ENCODE assay signal across 15 cellular contexts in the genomic region with DNA sequence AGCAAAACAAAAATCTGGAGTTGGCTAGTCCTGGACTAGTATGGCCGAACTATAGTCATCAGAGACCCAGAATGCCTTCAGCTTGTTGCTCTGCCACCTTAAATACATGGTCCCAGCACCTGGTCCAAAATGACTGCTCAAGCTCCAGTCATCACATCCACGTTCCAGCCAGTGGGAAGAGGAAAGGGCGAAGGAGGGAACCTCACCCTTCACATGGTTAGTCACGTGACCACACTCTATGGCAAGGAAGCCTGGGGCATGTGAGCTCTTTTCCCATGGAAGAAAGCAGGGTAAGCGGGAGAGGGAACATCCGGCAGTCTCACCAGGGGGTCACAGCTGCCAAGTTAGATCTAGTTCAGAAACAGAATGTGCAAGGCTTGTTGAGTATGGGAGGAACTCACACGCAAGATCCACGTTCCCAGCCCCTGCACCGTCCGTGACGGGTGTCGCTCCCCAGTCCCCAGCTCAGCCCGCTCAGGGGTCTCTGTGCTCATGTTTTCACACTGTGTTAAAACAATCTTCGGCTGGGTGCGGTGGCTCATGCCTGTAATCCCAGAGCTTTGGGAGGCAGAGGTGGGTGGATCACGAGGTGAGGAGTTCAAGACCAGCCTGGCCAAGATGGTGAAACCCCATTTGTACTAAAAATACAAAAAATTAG. TPM values are rescaled to one million over a fixed set of nuclear protein-coding genes. Genes with fewer than 3 reads are reported as not detected.
A peak's percentile ranks its signal among the peaks of the same experiment; 100 is the strongest.
DNase-seq lines count a peak whose midpoint lies in the region; ATAC-seq, FAIRE-seq and TF ChIP-seq lines count a peak whose summit lies in the region.
"Had no signal": no experiment of that assay in that cellular context is flagged by ENCODE, and none has a peak within 500 bp of the region (broad histone marks: within the 10 kb centered on the region; RNA-seq: fewer than 3 reads in every experiment).

No MANE protein-coding gene starts in this region.

- H3K4me3 Mint-ChIP-seq in Calu3 (ENCODE audit: low read depth, unreplicated experiment): peak overlapping the region; percentile 24
- H3K4me3 Mint-ChIP-seq: T-helper 1 cell treated with Interleukin-12 subunit alpha and Interleukin-12 subunit beta and Interleukin-4 antibody, amounts not matched to agents 30 μg/mL and 1 μg/mL, for 36 hours had no signal

- no TSS peak for BruUV-seq in Calu3 (replicated peaks; lab: Mats Ljungman, UMichigan)
- BruUV-seq in IMR-90 (replicated peaks; lab: Mats Ljungman, UMichigan): no TSS peak
- no TSS peak for BruUV-seq in GM12878 (replicated peaks; lab: Mats Ljungman, UMichigan)

- no peaks in the 10 kb centered on the region; a peak in 1 of 4 replicates for H3K79me1 ChIP-seq in IMR-90 (ENCODE audit: low read depth in 1 of 2, low read length in 2 of 2)
- no peaks in the 10 kb centered on the region for H3K79me1 ChIP-seq in mesendoderm (ENCODE audit: low read length)

- H3K4me3 ChIP-seq in IMR-90 (ENCODE audit: insufficient read depth, low read depth, low read length) (no peak overlapping the region), GM12878 (no peak overlapping the region), mesendoderm (ENCODE audit: low read length) (no peak overlapping the region)
- H3K4me3 ChIP-seq: esophagus squamous epithelium, lung, sigmoid colon had no signal

- TF ChIP-seq POLR2A in IMR-90 (IDR thresholded peaks at IDR 0.05; ENCODE audit: low read depth, low read length) (no peak), GM12878 (IDR thresholded peaks at IDR 0.05; ENCODE audit: low read depth, low read length) (no peak)

- H3K56ac ChIP-seq in IMR-90 (ENCODE audit: extremely low read depth, insufficient read depth, low read length) (no peak overlapping the region), mesendoderm (ENCODE audit: low read length) (no peak overlapping the region)

- H2BK15ac ChIP-seq in IMR-90 (ENCODE audit: low read depth, low read length) (no peak overlapping the region), mesendoderm (replicated peaks; ENCODE audit: low read depth) (no peak overlapping the region)

- 86% methylated on average over 10 of the region's 16 CpGs; no CpG with 5 or more reads in 1 of the 2 experiments for WGBS in IMR-90 (ENCODE audit: extremely low coverage in 2 of 2, insufficient read length in 1 of 2), 2 experiments
- WGBS in GM12878 (ENCODE audit: insufficient coverage, insufficient replicate concordance, low lambda C conversion rate, missing lambda C conversion rate): 68% methylated on average over 16 of the region's 16 CpGs
- no CpG with 5 or more reads among the region's 16 CpGs for WGBS in mesendoderm (ENCODE audit: extremely low coverage, insufficient coverage, low lambda C conversion rate)

- POLR2A ChIA-PET in IMR-90 (lab: Charles Lee; ENCODE audit: unreplicated experiment) (no interaction called here), GM12878 (lab: Charles Lee) (interaction anchor here (0.9 to 3.6 kb wide), 3 partner anchors 62 to 96 kb away, joined by 3 to 12 read pairs (median 6); a partner anchor contains a TSS)

- RAD21 ChIA-PET in GM12878 (lab: Charles Lee; ENCODE audit: unreplicated experiment): interaction anchor here (1.6 kb wide), 1 partner anchor 37 kb away, joined by 7 read pairs; no protein-coding TSS in a partner anchor

- H4K91ac ChIP-seq in IMR-90 (ENCODE audit: insufficient read depth, low read depth, low read length): no peak overlapping the region

- peaks cover 28% of the 10 kb centered on the region; the same call in 1 of the 2 replicates for H3K27me3 ChIP-seq in IMR-90 (ENCODE audit: control insufficient read depth, insufficient read depth, low read length)
- no peaks in the 10 kb centered on the region for H3K27me3 ChIP-seq in GM12878 (replicated peaks in 1 of 2; ENCODE audit: control insufficient read depth in 2 of 2, insufficient read depth in 2 of 2, low read length in 1 of 2)
- H3K27me3 ChIP-seq in mesendoderm (ENCODE audit: insufficient read depth, low read length, poor library complexity): no peaks in the 10 kb centered on the region

- H3K9ac ChIP-seq in IMR-90 (ENCODE audit: low read depth, low read length) (no peak overlapping the region), GM12878 (ENCODE audit: control insufficient read depth, insufficient read depth, low read length) (no peak overlapping the region), mesendoderm (ENCODE audit: low read length) (no peak overlapping the region)

- H3K27me3 Mint-ChIP-seq in Calu3 (ENCODE audit: unreplicated experiment): no peaks in the 10 kb centered on the region

- SMC1A ChIA-PET in GM12878 (lab: Charles Lee; ENCODE audit: uncharacterized antibody, unreplicated experiment): interaction anchor here (1.2 kb wide), 1 partner anchor 13 kb away, joined by 3 read pairs; no protein-coding TSS in a partner anchor

- no peak overlapping the region for H3K4ac ChIP-seq in IMR-90 (ENCODE audit: low read depth, low read length)
- no peak overlapping the region for H3K4ac ChIP-seq in mesendoderm (ENCODE audit: low read depth, low read length)

- H3K18ac ChIP-seq in IMR-90 (ENCODE audit: low read depth, low read length): no peak overlapping the region
- no peak overlapping the region for H3K18ac ChIP-seq in mesendoderm (ENCODE audit: low read length)

- H3K27ac Mint-ChIP-seq in Calu3 (ENCODE audit: unreplicated experiment): no peak overlapping the region
- H3K27ac Mint-ChIP-seq: T-helper 1 cell treated with Interleukin-12 subunit alpha and Interleukin-12 subunit beta and Interleukin-4 antibody, amounts not matched to agents 30 μg/mL and 1 μg/mL, for 36 hours had no signal

- TF ChIP-seq CTCF in Calu3 (IDR thresholded peaks at IDR 0.05; ENCODE audit: unreplicated experiment) (no peak), IMR-90 (conservative IDR thresholded peaks at IDR 0.05; ENCODE audit: low read depth, low read length) (no peak), GM12878 (IDR thresholded peaks at IDR 0.05 in 2 of 3, conservative IDR thresholded peaks at IDR 0.05 in 1 of 3; ENCODE audit: control insufficient read depth in 2 of 3, extremely low read depth in 1 of 3, insufficient read depth in 1 of 3, low read depth in 3 of 3, low read length in 3 of 3) (no peak)

- H2AK5ac ChIP-seq in IMR-90 (ENCODE audit: low read depth, low read length): no peak overlapping the region
- H2AK5ac ChIP-seq in mesendoderm (ENCODE audit: low read length): no peak overlapping the region

- FAIRE-seq in GM12878 (lab: Jason Lieb, UNC): no peak
- FAIRE-seq: G401.6 had no signal

- H4K5ac ChIP-seq in IMR-90 (ENCODE audit: low read depth, low read length) (no peak overlapping the region), mesendoderm (ENCODE audit: low read length) (no peak overlapping the region)

- H3K23ac ChIP-seq in IMR-90 (ENCODE audit: low read depth, low read length): no peak overlapping the region
- no peak overlapping the region for H3K23ac ChIP-seq in mesendoderm (ENCODE audit: low read length)

- no peaks in the 10 kb centered on the region for H3K9me1 ChIP-seq in IMR-90 (ENCODE audit: insufficient read depth, low read length)

- H3K14ac ChIP-seq in IMR-90 (replicated peaks; ENCODE audit: low read depth, low read length): no peak overlapping the region

- H2AK9ac ChIP-seq in IMR-90 (replicated peaks; ENCODE audit: low read depth, low read length, poor library complexity): peak overlapping the region; percentile 28

- CTCF ChIA-PET in Calu3 (lab: Charles Lee): no interaction called here
- CTCF ChIA-PET in IMR-90 (lab: Yijun Ruan, JAX): no interaction called here
- CTCF ChIA-PET in GM12878 (lab: Yijun Ruan, JAX): interaction anchor here (1.5 kb wide), 1 partner anchor 175 kb away, joined by 3 read pairs; no protein-coding TSS in a partner anchor

- no peak overlapping the region for H2BK20ac ChIP-seq in IMR-90 (ENCODE audit: low read depth, low read length)

- TF ChIP-seq EP300 in GM12878 (IDR thresholded peaks at IDR 0.05; ENCODE audit: borderline replicate concordance in 1 of 2, control insufficient read depth in 1 of 2, low read depth in 2 of 2, low read length in 2 of 2): no peak

- intact Hi-C loops in Calu3 (cut with micrococcal nuclease; ENCODE audit: unreplicated experiment): no loop called here
- intact Hi-C loops in IMR-90 (cut with micrococcal nuclease): loop anchor here (10.0 kb wide), 1 partner anchor 79 kb away; a partner anchor contains a TSS
- intact Hi-C loops in GM12878 (cut with micrococcal nuclease; ENCODE audit: unreplicated experiment): loop anchor here (10.0 kb wide), 2 partner anchors 139 to 239 kb away; a partner anchor contains a TSS

- no peak overlapping the region for H2AFZ ChIP-seq in IMR-90 (replicated peaks; ENCODE audit: low read length, poor library complexity)
- H2AFZ ChIP-seq in GM12878 (ENCODE audit: control insufficient read depth, low read depth, low read length): no peak overlapping the region

- H2BK120ac ChIP-seq in IMR-90 (ENCODE audit: low read depth, low read length) (no peak overlapping the region), mesendoderm (ENCODE audit: low read depth, low read length) (no peak overlapping the region)

- dilution Hi-C loops in IMR-90 (cut with HindIII; ENCODE audit: low sequenced_read_pairs, unreplicated experiment): no loop called here

- H3K36me3 ChIP-seq in IMR-90 (ENCODE audit: control insufficient read depth, insufficient read depth, low read length) (no peaks in the 10 kb centered on the region), GM12878 (ENCODE audit: control insufficient read depth in 2 of 2, insufficient read depth in 2 of 2, low read length in 1 of 2) (no peaks in the 10 kb centered on the region), mesendoderm (ENCODE audit: control insufficient read depth, insufficient read depth, low read length) (no peaks in the 10 kb centered on the region)
- H3K36me3 ChIP-seq: esophagus squamous epithelium, sigmoid colon had no signal

- H4K8ac ChIP-seq in IMR-90 (ENCODE audit: low read depth in 2 of 2, low read length in 2 of 2) (no peak overlapping the region), mesendoderm (ENCODE audit: low read depth, low read length) (no peak overlapping the region)

- H3K36me3 Mint-ChIP-seq in Calu3 (ENCODE audit: insufficient read depth, unreplicated experiment): peaks cover 34% of the 10 kb centered on the region

- H3K79me2 ChIP-seq in GM12878 (ENCODE audit: control insufficient read depth, insufficient read depth, low read length) (peaks cover 10% of the 10 kb centered on the region), mesendoderm (ENCODE audit: control insufficient read depth, insufficient read depth, low read length) (no peaks in the 10 kb centered on the region)

- ATAC-seq in IMR-90 (ENCODE audit: low read depth) (no peak), GM12878 (no peak), GM21447 (IDR thresholded peaks at IDR 0.05; ENCODE audit: unreplicated experiment) (no peak), HG02610 (IDR thresholded peaks at IDR 0.05; ENCODE audit: unreplicated experiment) (no peak), HG03097 (IDR thresholded peaks at IDR 0.05; ENCODE audit: low FRiP score, unreplicated experiment) (no peak)

- no peak overlapping the region for H3K4me2 ChIP-seq in IMR-90 (ENCODE audit: low read depth, low read length)
- H3K4me2 ChIP-seq in GM12878 (ENCODE audit: control insufficient read depth, insufficient read depth): no peak overlapping the region
- no peak overlapping the region for H3K4me2 ChIP-seq in mesendoderm (ENCODE audit: low read length)

- no peak for TF ChIP-seq RAD21 in IMR-90 (IDR thresholded peaks at IDR 0.05; ENCODE audit: low read length)
- no peak for TF ChIP-seq RAD21 in GM12878 (IDR thresholded peaks at IDR 0.05; ENCODE audit: insufficient read depth, low read depth, low read length)

- H3K4me1 ChIP-seq in IMR-90 (ENCODE audit: control insufficient read depth, insufficient read depth, low read length): peaks cover 3% of the 10 kb centered on the region; the same call in 1 of the 2 replicates
- peaks cover 12% of the 10 kb centered on the region for H3K4me1 ChIP-seq in GM12878 (ENCODE audit: control insufficient read depth, insufficient read depth, low read length)
- H3K4me1 ChIP-seq in mesendoderm (ENCODE audit: control insufficient read depth, low read depth, low read length): no peaks in the 10 kb centered on the region

- H3K9me3 Mint-ChIP-seq in Calu3 (ENCODE audit: low read depth, unreplicated experiment): no peaks in the 10 kb centered on the region
- H3K9me3 Mint-ChIP-seq: T-helper 1 cell treated with Interleukin-12 subunit alpha and Interleukin-12 subunit beta and Interleukin-4 antibody, amounts not matched to agents 30 μg/mL and 1 μg/mL, for 36 hours had no signal

- H4K20me1 ChIP-seq in IMR-90 (ENCODE audit: insufficient read depth, low read length) (no peaks in the 10 kb centered on the region), GM12878 (ENCODE audit: control insufficient read depth, insufficient read depth) (no peaks in the 10 kb centered on the region)

- H3K4me1 Mint-ChIP-seq in Calu3 (ENCODE audit: low read depth, unreplicated experiment): peaks cover 16% of the 10 kb centered on the region

- no peaks in the 10 kb centered on the region for H3K9me3 ChIP-seq in IMR-90 (ENCODE audit: control insufficient read depth, insufficient read depth, low read length)
- H3K9me3 ChIP-seq in GM12878 (replicated peaks; ENCODE audit: control insufficient read depth, insufficient read depth, low read length): no peaks in the 10 kb centered on the region
- H3K9me3 ChIP-seq: esophagus squamous epithelium, sigmoid colon had no signal

- no peak for DNase-seq in Calu3
- DNase-seq in IMR-90: peak; percentile 12
- DNase-seq in GM12878 (ENCODE audit: low read depth, low spot score): no peak
- peak; percentile 41 for DNase-seq in mesendoderm
- DNase-seq in substantia nigra (lab: John Stamatoyannopoulos, UW): no peak
- DNase-seq: anterior cingulate cortex, esophagus squamous epithelium, sigmoid colon had no signal

- no peak overlapping the region for H3K27ac ChIP-seq in IMR-90 (ENCODE audit: insufficient read depth, low read length)
- no peak overlapping the region for H3K27ac ChIP-seq in GM12878 (ENCODE audit: control insufficient read depth, insufficient read depth)
- H3K27ac ChIP-seq in mesendoderm (ENCODE audit: low read depth, low read length): no peak overlapping the region
- H3K27ac ChIP-seq in substantia nigra (ENCODE audit: low read depth, low read length, poor library complexity, severe bottlenecking): no peak overlapping the region
- H3K27ac ChIP-seq: HL-60, sigmoid colon had no signal

- no peak overlapping the region for H2BK5ac ChIP-seq in IMR-90 (ENCODE audit: low read depth, low read length, poor library complexity, severe bottlenecking)
- no peak overlapping the region for H2BK5ac ChIP-seq in mesendoderm (ENCODE audit: low read length)

- in situ Hi-C loops in IMR-90 (cut with MboI; ENCODE audit: low sequenced_read_pairs): no loop called here
- in situ Hi-C loops in GM12878 (cut with MboI): no loop called here

RNA-seq across cellular contexts. Expression of a gene that starts 1.9 kb away (rescaled TPM):
- 27.2 and 32.2 TPM in 2 replicates for total RNA-seq in Calu3 (2022)
- total RNA-seq in IMR-90 (2012; rRNA removed): not detected in 2 replicates
- polyA plus RNA-seq in IMR-90 (2012; rRNA removed): not detected in 2 replicates
- polyA plus RNA-seq in IMR-90 (2012; cell fraction: cytosol; rRNA removed): 0.01 TPM in 1 of 2 replicates, not detected in the other
- 0.18 and 0.23 TPM in 2 replicates for polyA plus RNA-seq in IMR-90 (2012; cell fraction: nucleus; rRNA removed; ENCODE audit: low replicate concordance)
- 106 and 107 TPM in 2 replicates for total RNA-seq in GM12878 (2013; cell fraction: nucleolus; rRNA removed)
- 16.3 and 19.8 TPM in 2 replicates for total RNA-seq in GM12878 (2014; rRNA removed)
- 7.6 and 9.4 TPM in 2 replicates for total RNA-seq in GM12878 (2014; rRNA removed; fragmentation: Illumina TruSeq; extraction: Trizol)
- total RNA-seq in GM12878 (2021): 37.0 and 42.3 TPM in 2 replicates
- polyA plus RNA-seq in GM12878 (2011; ENCODE audit: low read depth): 14.4 TPM
- 12.7 and 21.8 TPM in 2 replicates for polyA plus RNA-seq in GM12878 (2011; rRNA removed)
- 15.7 and 24.8 TPM in 2 replicates for polyA plus RNA-seq in GM12878 (2011; cell fraction: cytosol; rRNA removed)
- polyA plus RNA-seq in GM12878 (2011; cell fraction: nucleus; rRNA removed): 445 and 483 TPM in 2 replicates
- 46.7 and 48.0 TPM in 2 replicates for polyA plus RNA-seq in GM12878 (2012)
- polyA plus RNA-seq in GM12878 (2014; fragmentation: Illumina TruSeq; extraction: Trizol): 3.0 and 9.5 TPM in 2 replicates
- polyA plus RNA-seq in GM12878 (2014; fragmentation: Nextera tagmentation; extraction: Ambion mirVana): 1 to 10 TPM in 1 of 2 experiments, under 1 TPM in 1; 0.21 to 1.6 TPM
- 42.1 and 51.0 TPM in 2 replicates for polyA plus RNA-seq in GM12878 (2014; rRNA removed)
- polyA plus RNA-seq in GM12878 (2016; fragmentation: Nextera tagmentation; extraction: Ambion mirVana): 10 to 100 TPM; 11.0 to 13.0 TPM
- 7.8 and 14.5 TPM in 2 replicates for polyA minus RNA-seq in GM12878 (2011; rRNA and poly(A)+ RNA removed)
- polyA minus RNA-seq in GM12878 (2011; cell fraction: cytosol; rRNA and poly(A)+ RNA removed): 3.9 and 5.2 TPM in 2 replicates
- 38.2 and 44.2 TPM in 2 replicates for polyA minus RNA-seq in GM12878 (2011; cell fraction: nucleus; rRNA and poly(A)+ RNA removed)
- 4.0 TPM for polyA plus RNA-seq in mesendoderm (2013, experiment 1 of 2)
- polyA plus RNA-seq in mesendoderm (2013, experiment 2 of 2): 4.3 TPM

RNA-seq across cellular contexts. Expression of a gene that starts 6.4 kb away (rescaled TPM):
- total RNA-seq in Calu3 (2022): 25.1 and 30.4 TPM in 2 replicates
- 21.4 and 23.5 TPM in 2 replicates for total RNA-seq in IMR-90 (2012; rRNA removed)
- 26.6 and 29.8 TPM in 2 replicates for polyA plus RNA-seq in IMR-90 (2012; rRNA removed)
- 32.6 and 35.1 TPM in 2 replicates for polyA plus RNA-seq in IMR-90 (2012; cell fraction: cytosol; rRNA removed)
- 129 and 308 TPM in 2 replicates for polyA plus RNA-seq in IMR-90 (2012; cell fraction: nucleus; rRNA removed; ENCODE audit: low replicate concordance)
- total RNA-seq in GM12878 (2013; cell fraction: nucleolus; rRNA removed): 62.9 and 72.6 TPM in 2 replicates
- total RNA-seq in GM12878 (2014; rRNA removed): 17.2 and 18.3 TPM in 2 replicates
- 4.8 and 6.6 TPM in 2 replicates for total RNA-seq in GM12878 (2014; rRNA removed; fragmentation: Illumina TruSeq; extraction: Trizol)
- total RNA-seq in GM12878 (2021): 21.1 and 24.9 TPM in 2 replicates
- 4.3 TPM for polyA plus RNA-seq in GM12878 (2011; ENCODE audit: low read depth)
- 6.0 and 9.1 TPM in 2 replicates for polyA plus RNA-seq in GM12878 (2011; rRNA removed)
- polyA plus RNA-seq in GM12878 (2011; cell fraction: cytosol; rRNA removed): 15.2 and 17.0 TPM in 2 replicates
- 92.1 and 99.5 TPM in 2 replicates for polyA plus RNA-seq in GM12878 (2011; cell fraction: nucleus; rRNA removed)
- polyA plus RNA-seq in GM12878 (2012): 14.4 and 15.3 TPM in 2 replicates
- 6.1 and 9.9 TPM in 2 replicates for polyA plus RNA-seq in GM12878 (2014; fragmentation: Illumina TruSeq; extraction: Trizol)
- under 1 TPM; 0.39 to 0.66 TPM for polyA plus RNA-seq in GM12878 (2014; fragmentation: Nextera tagmentation; extraction: Ambion mirVana)
- polyA plus RNA-seq in GM12878 (2014; rRNA removed): 18.4 and 18.5 TPM in 2 replicates
- polyA plus RNA-seq in GM12878 (2016; fragmentation: Nextera tagmentation; extraction: Ambion mirVana): 10 to 100 TPM; 12.6 to 16.8 TPM
- 14.0 and 20.2 TPM in 2 replicates for polyA minus RNA-seq in GM12878 (2011; rRNA and poly(A)+ RNA removed)
- 3.5 and 4.7 TPM in 2 replicates for polyA minus RNA-seq in GM12878 (2011; cell fraction: cytosol; rRNA and poly(A)+ RNA removed)
- 14.5 and 26.6 TPM in 2 replicates for polyA minus RNA-seq in GM12878 (2011; cell fraction: nucleus; rRNA and poly(A)+ RNA removed)
- polyA plus RNA-seq in mesendoderm (2013, experiment 1 of 2): 19.8 TPM
- polyA plus RNA-seq in mesendoderm (2013, experiment 2 of 2): 19.4 TPM

RNA-seq across cellular contexts. Expression of a gene that starts 28.9 kb away (rescaled TPM):
- 76.3 and 83.6 TPM in 2 replicates for total RNA-seq in Calu3 (2022)
- total RNA-seq in IMR-90 (2012; rRNA removed): 9.4 and 10.9 TPM in 2 replicates
- 27.6 and 33.8 TPM in 2 replicates for polyA plus RNA-seq in IMR-90 (2012; rRNA removed)
- 42.2 and 46.1 TPM in 2 replicates for polyA plus RNA-seq in IMR-90 (2012; cell fraction: cytosol; rRNA removed)
- 45.4 and 109 TPM in 2 replicates for polyA plus RNA-seq in IMR-90 (2012; cell fraction: nucleus; rRNA removed; ENCODE audit: low replicate concordance)
- total RNA-seq in GM12878 (2013; cell fraction: nucleolus; rRNA removed): 3.3 and 3.7 TPM in 2 replicates
- 5.2 and 6.5 TPM in 2 replicates for total RNA-seq in GM12878 (2014; rRNA removed)
- total RNA-seq in GM12878 (2014; rRNA removed; fragmentation: Illumina TruSeq; extraction: Trizol): 1.9 and 3.8 TPM in 2 replicates
- 10.1 and 10.9 TPM in 2 replicates for total RNA-seq in GM12878 (2021)
- polyA plus RNA-seq in GM12878 (2011; ENCODE audit: low read depth): 3.5 TPM
- 2.2 and 5.1 TPM in 2 replicates for polyA plus RNA-seq in GM12878 (2011; rRNA removed)
- polyA plus RNA-seq in GM12878 (2011; cell fraction: cytosol; rRNA removed): 8.6 and 12.4 TPM in 2 replicates
- polyA plus RNA-seq in GM12878 (2011; cell fraction: nucleus; rRNA removed): 22.5 TPM in 2 replicates
- 8.7 and 14.5 TPM in 2 replicates for polyA plus RNA-seq in GM12878 (2012)
- 0.82 and 1.7 TPM in 2 replicates for polyA plus RNA-seq in GM12878 (2014; fragmentation: Illumina TruSeq; extraction: Trizol)
- polyA plus RNA-seq in GM12878 (2014; fragmentation: Nextera tagmentation; extraction: Ambion mirVana): 1 to 10 TPM in 1 of 2 experiments, under 1 TPM in 1; 0.18 to 1.2 TPM
- polyA plus RNA-seq in GM12878 (2014; rRNA removed): 10.5 and 10.8 TPM in 2 replicates
- polyA plus RNA-seq in GM12878 (2016; fragmentation: Nextera tagmentation; extraction: Ambion mirVana): 1 to 10 TPM; 5.2 to 7.2 TPM
- 1.7 and 4.0 TPM in 2 replicates for polyA minus RNA-seq in GM12878 (2011; rRNA and poly(A)+ RNA removed)
- polyA minus RNA-seq in GM12878 (2011; cell fraction: cytosol; rRNA and poly(A)+ RNA removed): 4.8 and 5.9 TPM in 2 replicates
- polyA minus RNA-seq in GM12878 (2011; cell fraction: nucleus; rRNA and poly(A)+ RNA removed): 3.1 and 3.3 TPM in 2 replicates
- polyA plus RNA-seq in mesendoderm (2013, experiment 1 of 2): 24.9 TPM
- 26.3 TPM for polyA plus RNA-seq in mesendoderm (2013, experiment 2 of 2)

RNA-seq across cellular contexts. Expression of a gene that starts 49.7 kb away (rescaled TPM):
- 128 and 154 TPM in 2 replicates for total RNA-seq in Calu3 (2022)
- 1.4 and 2.2 TPM in 2 replicates for total RNA-seq in IMR-90 (2012; rRNA removed)
- 1.5 and 2.6 TPM in 2 replicates for polyA plus RNA-seq in IMR-90 (2012; rRNA removed)
- 2.0 TPM in 2 replicates for polyA plus RNA-seq in IMR-90 (2012; cell fraction: cytosol; rRNA removed)
- polyA plus RNA-seq in IMR-90 (2012; cell fraction: nucleus; rRNA removed; ENCODE audit: low replicate concordance): 2.4 and 8.5 TPM in 2 replicates
- total RNA-seq in GM12878 (2013; cell fraction: nucleolus; rRNA removed): not detected in 2 replicates
- not detected in 2 replicates for total RNA-seq in GM12878 (2014; rRNA removed)
- total RNA-seq in GM12878 (2014; rRNA removed; fragmentation: Illumina TruSeq; extraction: Trizol): not detected in 2 replicates
- total RNA-seq in GM12878 (2021): 0.37 and 0.90 TPM in 2 replicates
- polyA plus RNA-seq in GM12878 (2011; ENCODE audit: low read depth): not detected
- polyA plus RNA-seq in GM12878 (2011; rRNA removed): not detected in 2 replicates
- 0.05 TPM in 1 of 2 replicates, not detected in the other for polyA plus RNA-seq in GM12878 (2011; cell fraction: cytosol; rRNA removed)
- polyA plus RNA-seq in GM12878 (2011; cell fraction: nucleus; rRNA removed): 0.09 and 0.34 TPM in 2 replicates
- not detected in 2 replicates for polyA plus RNA-seq in GM12878 (2012)
- polyA plus RNA-seq in GM12878 (2014; fragmentation: Illumina TruSeq; extraction: Trizol): not detected in 2 replicates
- polyA plus RNA-seq in GM12878 (2014; fragmentation: Nextera tagmentation; extraction: Ambion mirVana): not detected
- 0.23 and 0.45 TPM in 2 replicates for polyA plus RNA-seq in GM12878 (2014; rRNA removed)
- polyA plus RNA-seq in GM12878 (2016; fragmentation: Nextera tagmentation; extraction: Ambion mirVana): not detected
- not detected in 2 replicates for polyA minus RNA-seq in GM12878 (2011; rRNA and poly(A)+ RNA removed)
- 1.5 and 2.1 TPM in 2 replicates for polyA minus RNA-seq in GM12878 (2011; cell fraction: cytosol; rRNA and poly(A)+ RNA removed)
- 0.12 and 1.2 TPM in 2 replicates for polyA minus RNA-seq in GM12878 (2011; cell fraction: nucleus; rRNA and poly(A)+ RNA removed)
- 13.1 TPM for polyA plus RNA-seq in mesendoderm (2013, experiment 1 of 2)
- polyA plus RNA-seq in mesendoderm (2013, experiment 2 of 2): 14.1 TPM

Comparison
In these comparisons a context has a peak if more than half of its experiments do, and no peak if none do; other contexts are left out.
1. DNase-seq: peak in IMR-90 (single experiment) and mesendoderm (single experiment); none in Calu3 (single experiment), GM12878 (single experiment) and substantia nigra (0 of 49).